In genomic region chr9:91985692-91986091, GRCh38 we compare ENCODE assay signal across 26 cellular contexts.
DNase-seq lines count a peak whose midpoint lies in the region; TF ChIP-seq lines count a peak whose summit lies in the region.
"Had no signal": no experiment of that assay in that cellular context is flagged by ENCODE, and none has a peak within 500 bp of the region (broad histone marks: within the 10 kb centered on the region; RNA-seq: fewer than 3 reads in every experiment).

No MANE protein-coding gene starts in this region.

- no peak overlapping the region for H3K4me3 ChIP-seq in HEK293 (ENCODE audit: low read depth, low read length)
- H3K4me3 ChIP-seq: A549; BLaER1; BLaER1 treated with 17β-estradiol and CSF1 and Interleukin-3, amounts not matched to agents 10 nM and 100 nM had no signal

- no peak for TF ChIP-seq CTCF in HEK293 (tag by site-specific recombination; IDR thresholded peaks at IDR 0.05)

- DNase-seq in C1 segment of cervical spinal cord (lab: John Stamatoyannopoulos, UW), result no peak
- DNase-seq: 8988T; ACHN; AML-193; BE2C; Caco-2; Calu3; CD4-positive, alpha-beta memory T cell; CD4-positive, alpha-beta T cell; CD4-positive, CD25-positive, alpha-beta regulatory T cell; CD8-positive, alpha-beta memory T cell; CD8-positive, alpha-beta T cell; COR-L47; DMS 273 treated with DMSO at 0.1 percent for 48 hours; DMS153; DMS53; DMS79; DMS79 treated with DMSO at 0.1 percent for 48 hours; DND-41; EL had no signal

- no peaks in the 10 kb centered on the region for H3K9me3 ChIP-seq in HEK293 (ENCODE audit: control insufficient read depth, insufficient read depth, low read depth, low read length)
- H3K9me3 ChIP-seq: A549, BE2C, Caco-2 had no signal

- POLR2A ChIA-PET in HEK293 (lab: Yijun Ruan, JAX), result no interaction called here

- H3K4me1 ChIP-seq in HEK293 (ENCODE audit: control insufficient read depth, insufficient read depth, low read length), result no peaks in the 10 kb centered on the region
- H3K4me1 ChIP-seq: A549; BE2C; BLaER1; BLaER1 treated with 17β-estradiol and CSF1 and Interleukin-3, amounts not matched to agents 10 nM and 100 nM; Caco-2 had no signal

- H3K36me3 ChIP-seq in HEK293 (ENCODE audit: control insufficient read depth in 2 of 2, insufficient read depth in 1 of 2, low read length in 2 of 2), result no peaks in the 10 kb centered on the region
- H3K36me3 ChIP-seq: BE2C; BLaER1; BLaER1 treated with 17β-estradiol and CSF1 and Interleukin-3, amounts not matched to agents 10 nM and 100 nM had no signal

- no peak overlapping the region for H3K27ac ChIP-seq in HEK293 (ENCODE audit: extremely low read depth, low read depth, low read length)
- H3K27ac ChIP-seq: 22Rv1; A549; BLaER1; BLaER1 treated with 17β-estradiol and CSF1 and Interleukin-3, amounts not matched to agents 10 nM and 100 nM; C4-2B had no signal

- CTCF ChIA-PET in HEK293 (lab: Yijun Ruan, JAX), result interaction anchor here (0.6 to 1.4 kb wide), 2 partner anchors 9 to 31 kb away, joined by 3 to 6 read pairs; no protein-coding TSS in a partner anchor

TF ChIP-seq in HEK293, 187 proteins besides CTCF, POLR2A, EP300 and RAD21:
- TF ChIP-seq ZBTB48 (tag by site-specific recombination; IDR thresholded peaks at IDR 0.05) (no peak), ZNF157 (tag by site-specific recombination; IDR thresholded peaks at IDR 0.05) (peak; percentile 96), SETDB1 (IDR thresholded peaks at IDR 0.05; ENCODE audit: insufficient read length, low read length) (peak; percentile 68)
